ENCODE assay signal across 19 cellular contexts in the genomic region with DNA sequence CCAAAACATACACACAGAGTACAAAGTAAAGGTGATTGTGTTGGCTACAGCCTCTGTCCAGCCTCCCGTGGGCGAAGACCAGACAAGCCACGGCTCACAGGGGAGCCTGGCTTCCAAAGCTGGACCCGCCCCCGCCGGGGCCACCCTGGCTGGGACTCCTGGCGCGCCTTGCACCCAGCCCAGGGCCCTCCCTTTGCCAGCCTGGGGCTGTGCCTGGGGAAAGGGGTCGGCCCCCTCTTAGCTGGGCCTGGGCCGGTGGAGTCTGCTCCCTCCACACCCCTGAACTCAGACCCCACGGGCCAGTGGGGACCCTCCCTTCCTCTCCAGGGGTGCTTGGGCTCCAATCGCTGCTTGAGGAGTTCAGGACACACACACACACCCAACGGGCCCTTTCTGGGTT.
"Had no signal": no experiment of that assay in that cellular context is flagged by ENCODE, and none has a peak within 500 bp of the region (broad histone marks: within the 10 kb centered on the region; RNA-seq: fewer than 3 reads in every experiment).

No MANE protein-coding gene starts in this region.

- H3K4me3 Mint-ChIP-seq: activated CD8-positive, alpha-beta memory T cell treated with anti-CD3 and anti-CD28 coated beads, Interleukin-2, amount 10 ng/mL, durations not matched to agents 7 days and 5 days; dendritic cell treated with granulocyte-macrophage colony-stimulating factor and Interleukin-4, amounts not matched to agents 40 ng/mL and 50 ng/mL, for 4 days; effector memory CD8-positive, alpha-beta T cell; mesothelial cell of epicardium; neural crest cell; T-helper 2 cell treated with Interferon-gamma antibody and Interleukin-4, amounts not matched to agents 5 μg/mL and 100 μg/mL, for 36 hours had no signal

- H3K4me1 ChIP-seq: ascending aorta, breast epithelium, tibial artery had no signal

- ATAC-seq: activated CD8-positive, alpha-beta memory T cell treated with anti-CD3 and anti-CD28 coated beads, Interleukin-2, amount 10 ng/mL, durations not matched to agents 7 days and 5 days; effector memory CD8-positive, alpha-beta T cell had no signal

- H3K9me3 Mint-ChIP-seq: dendritic cell treated with granulocyte-macrophage colony-stimulating factor and Interleukin-4, amounts not matched to agents 40 ng/mL and 50 ng/mL, for 4 days; effector memory CD8-positive, alpha-beta T cell; mesothelial cell of epicardium; neural crest cell; T-helper 2 cell treated with Interferon-gamma antibody and Interleukin-4, amounts not matched to agents 5 μg/mL and 100 μg/mL, for 36 hours had no signal

- H3K27ac Mint-ChIP-seq: dendritic cell treated with granulocyte-macrophage colony-stimulating factor and Interleukin-4, amounts not matched to agents 40 ng/mL and 50 ng/mL, for 4 days; mesothelial cell of epicardium had no signal

- H3K36me3 Mint-ChIP-seq: mesothelial cell of epicardium had no signal

- H3K27ac ChIP-seq: ascending aorta, breast epithelium, tibial artery, vagina had no signal

- DNase-seq: activated CD4-positive, alpha-beta T cell treated with anti-CD3 and anti-CD28 coated beads, Interleukin-2, amount 50 U/mL, for 4 hours; activated CD8-positive, alpha-beta memory T cell treated with anti-CD3 and anti-CD28 coated beads, Interleukin-2, amount 10 ng/mL, durations not matched to agents 7 days and 5 days; activated effector memory CD4-positive, alpha-beta T cell treated with anti-CD3 and anti-CD28 coated beads, Interleukin-2, amount 50 U/mL, for 16 hours; activated T-cell treated with anti-CD3 and anti-CD28 coated beads, Interleukin-2, amount 50 U/mL, for 1 hour; cerebellar nuclear complex; effector memory CD8-positive, alpha-beta T cell; foreskin melanocyte; ovary; stimulated activated CD4-positive, alpha-beta T cell treated with anti-CD3 and anti-CD28 coated beads, Interleukin-12 subunit alpha, Interleukin-12 subunit beta, amount 100 ng/mL, for 4 hours; SW 1271; tibial artery had no signal

- H3K27me3 ChIP-seq: ascending aorta, ovary, vagina had no signal

- H3K9me3 ChIP-seq: ascending aorta, breast epithelium, ovary, tibial artery, vagina had no signal

- H3K4me3 ChIP-seq: ascending aorta, breast epithelium, lung, ovary, tibial artery, vagina had no signal

- H3K27me3 Mint-ChIP-seq: activated CD8-positive, alpha-beta memory T cell treated with anti-CD3 and anti-CD28 coated beads, Interleukin-2, amount 10 ng/mL, durations not matched to agents 7 days and 5 days; effector memory CD8-positive, alpha-beta T cell had no signal

- H3K4me1 Mint-ChIP-seq: activated CD8-positive, alpha-beta memory T cell treated with anti-CD3 and anti-CD28 coated beads, Interleukin-2, amount 10 ng/mL, durations not matched to agents 7 days and 5 days; mesothelial cell of epicardium had no signal
